17 cellular contexts compared by ENCODE assay signal in genomic region chr5:35305336-35306020, GRCh38.
DNase-seq lines count a peak whose midpoint lies in the region; FAIRE-seq and TF ChIP-seq lines count a peak whose summit lies in the region.
"Had no signal": no experiment of that assay in that cellular context is flagged by ENCODE, and none has a peak within 500 bp of the region (broad histone marks: within the 10 kb centered on the region; RNA-seq: fewer than 3 reads in every experiment).

No MANE protein-coding gene starts in this region.

- H3K4me3 ChIP-seq in tibial artery = no peak overlapping the region
- H3K4me3 ChIP-seq: GM12878, GM23338 had no signal

- no peak for DNase-seq in GM19239 (ENCODE audit: insufficient read length, low spot score)
- peak; percentile 78 for DNase-seq in foreskin melanocyte
- DNase-seq in renal cortical epithelial cell (ENCODE audit: low read depth) = peak; percentile 23
- DNase-seq in NCI-H187 (lab: John Stamatoyannopoulos, UW) = no peak
- no peak for DNase-seq in tibial artery
- DNase-seq in NCI-H1092 (lab: John Stamatoyannopoulos, UW) = no peak
- DNase-seq: C1 segment of cervical spinal cord; Caco-2; CD4-positive, alpha-beta memory T cell; DMS153; DMS79; EL; GDM1; H9 had no signal

- peak; percentile 18 for FAIRE-seq in GM19239 (lab: Jason Lieb, UNC)
- FAIRE-seq: GM12878 had no signal

- H3K27ac ChIP-seq in 22Rv1 (peak overlapping the region; percentile 92), tibial artery (no peak overlapping the region)

- no peaks in the 10 kb centered on the region for H3K27me3 ChIP-seq in tibial artery

- intact Hi-C loops in tibial artery (cut with DNase I; ENCODE audit: low total_unique reads) = loop anchor here (10.0 kb wide), 1 partner anchor 1119 kb away; no protein-coding TSS in a partner anchor

- H3K9me3 ChIP-seq in tibial artery = no peaks in the 10 kb centered on the region
- H3K9me3 ChIP-seq: Caco-2 had no signal

- H3K4me1 ChIP-seq in tibial artery = peaks cover 0 to 3% (median 0%) of the 10 kb centered on the region in 4 donors
- H3K4me1 ChIP-seq: Caco-2 had no signal

- H3K36me3 ChIP-seq in tibial artery = no peaks in the 10 kb centered on the region

- TF ChIP-seq CTCF in 22Rv1 (IDR thresholded peaks at IDR 0.05) = no peak
- no peak for TF ChIP-seq CTCF in tibial artery (IDR thresholded peaks at IDR 0.05)

Comparison
In these comparisons a context has a peak if more than half of its experiments do, and no peak if none do; other contexts are left out.
1. DNase-seq: peak in foreskin melanocyte (single experiment) and renal cortical epithelial cell (single experiment); none in GM19239 (single experiment), NCI-H187 (0 of 2), tibial artery (0 of 2) and NCI-H1092 (single experiment).